Comparison of ENCODE assay signal across 3 cellular contexts in the genomic region with DNA sequence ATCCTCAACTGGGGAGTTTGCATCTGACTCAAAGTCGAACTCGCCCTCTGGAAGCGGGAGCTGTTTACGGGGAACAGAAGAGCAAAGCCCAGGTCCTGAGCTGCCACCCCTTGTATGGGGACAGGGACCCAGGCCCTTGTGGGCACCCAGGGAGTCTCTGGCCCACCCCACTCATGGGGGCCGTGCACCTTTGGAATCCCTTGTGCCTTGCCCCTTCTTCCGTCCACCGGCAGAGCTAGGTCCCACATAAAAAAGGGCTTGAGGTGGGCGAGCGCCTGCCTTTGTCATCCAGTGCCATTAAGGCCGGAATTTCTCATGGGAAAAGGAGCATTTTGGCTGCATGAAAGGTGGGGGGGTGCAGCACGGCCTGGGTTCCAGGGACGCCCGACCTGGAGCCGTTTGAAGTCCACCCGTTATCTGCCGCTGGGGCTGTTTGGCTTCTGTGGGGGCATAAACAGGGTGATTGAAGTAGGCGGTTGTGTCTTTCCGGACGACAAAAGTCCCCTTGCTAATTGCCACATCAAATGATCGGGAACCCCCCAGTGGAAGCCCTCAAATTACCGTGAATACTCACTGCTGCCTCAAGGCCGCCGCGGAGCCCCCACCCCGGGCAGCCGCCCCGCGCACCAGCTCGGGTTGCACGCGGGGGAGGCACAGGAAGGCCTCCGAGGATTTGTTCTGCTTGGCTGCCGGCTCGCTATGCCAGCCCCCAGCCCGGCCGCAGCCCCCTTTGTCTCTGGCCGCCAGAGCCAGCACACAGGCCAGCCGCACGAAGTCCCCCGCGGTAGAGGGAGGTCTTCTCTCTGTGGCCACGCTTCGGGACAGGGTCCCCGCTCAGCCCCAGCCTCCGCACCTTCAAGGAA.
TF ChIP-seq lines count a peak whose summit lies in the region.

No MANE protein-coding gene starts in this region.

TF ChIP-seq in GM23338, 12 proteins besides CTCF, POLR2A, EP300 and RAD21 (continues in another document):
- TF ChIP-seq, protein P1, sequence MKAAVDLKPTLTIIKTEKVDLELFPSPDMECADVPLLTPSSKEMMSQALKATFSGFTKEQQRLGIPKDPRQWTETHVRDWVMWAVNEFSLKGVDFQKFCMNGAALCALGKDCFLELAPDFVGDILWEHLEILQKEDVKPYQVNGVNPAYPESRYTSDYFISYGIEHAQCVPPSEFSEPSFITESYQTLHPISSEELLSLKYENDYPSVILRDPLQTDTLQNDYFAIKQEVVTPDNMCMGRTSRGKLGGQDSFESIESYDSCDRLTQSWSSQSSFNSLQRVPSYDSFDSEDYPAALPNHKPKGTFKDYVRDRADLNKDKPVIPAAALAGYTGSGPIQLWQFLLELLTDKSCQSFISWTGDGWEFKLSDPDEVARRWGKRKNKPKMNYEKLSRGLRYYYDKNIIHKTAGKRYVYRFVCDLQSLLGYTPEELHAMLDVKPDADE (IDR thresholded peaks at IDR 0.05): no peak
- no peak for TF ChIP-seq ZNF114 (CRISPR knock-in tag; IDR thresholded peaks at IDR 0.05)
- TF ChIP-seq POLR2AphosphoS5 (IDR thresholded peaks at IDR 0.05; ENCODE audit: low read depth): no peak
- no peak for TF ChIP-seq CREB1 (CRISPR knock-in tag; IDR thresholded peaks at IDR 0.05; ENCODE audit: low read depth)
- no peak for TF ChIP-seq NANOG (IDR thresholded peaks at IDR 0.05; ENCODE audit: borderline replicate concordance)

TF ChIP-seq in Ishikawa, 13 proteins besides CTCF, POLR2A, EP300 and RAD21:
- TF ChIP-seq EGR1 (IDR thresholded peaks at IDR 0.05): peak; percentile 67
- peak; percentile 59; the same call in 1 of the 2 replicates for TF ChIP-seq TEAD4 (IDR thresholded peaks at IDR 0.05)
- 0 out of 2 replicates have a peak, but pooled peaks have one; percentile 22 for TF ChIP-seq NFIC (IDR thresholded peaks at IDR 0.05)
- TF ChIP-seq ZBTB7A (IDR thresholded peaks at IDR 0.05; ENCODE audit: low read depth): peak; percentile 89
- TF ChIP-seq, protein P2, sequence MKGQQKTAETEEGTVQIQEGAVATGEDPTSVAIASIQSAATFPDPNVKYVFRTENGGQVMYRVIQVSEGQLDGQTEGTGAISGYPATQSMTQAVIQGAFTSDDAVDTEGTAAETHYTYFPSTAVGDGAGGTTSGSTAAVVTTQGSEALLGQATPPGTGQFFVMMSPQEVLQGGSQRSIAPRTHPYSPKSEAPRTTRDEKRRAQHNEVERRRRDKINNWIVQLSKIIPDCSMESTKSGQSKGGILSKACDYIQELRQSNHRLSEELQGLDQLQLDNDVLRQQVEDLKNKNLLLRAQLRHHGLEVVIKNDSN (IDR thresholded peaks at IDR 0.05): no peak

TF ChIP-seq in H1, 55 proteins besides CTCF, POLR2A, EP300 and RAD21:
- TF ChIP-seq, protein P3, sequence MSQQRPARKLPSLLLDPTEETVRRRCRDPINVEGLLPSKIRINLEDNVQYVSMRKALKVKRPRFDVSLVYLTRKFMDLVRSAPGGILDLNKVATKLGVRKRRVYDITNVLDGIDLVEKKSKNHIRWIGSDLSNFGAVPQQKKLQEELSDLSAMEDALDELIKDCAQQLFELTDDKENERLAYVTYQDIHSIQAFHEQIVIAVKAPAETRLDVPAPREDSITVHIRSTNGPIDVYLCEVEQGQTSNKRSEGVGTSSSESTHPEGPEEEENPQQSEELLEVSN (IDR thresholded peaks at IDR 0.05): peak; percentile 51; the same call in 1 of the 2 replicates
- no peak for TF ChIP-seq SP4 (IDR thresholded peaks at IDR 0.05; ENCODE audit: low read length)
